15 cellular contexts compared by ENCODE assay signal in genomic region chr13:98274921-98275487, GRCh38.
A peak's percentile ranks its signal among the peaks of the same experiment; 100 is the strongest.
DNase-seq lines count a peak whose midpoint lies in the region; ATAC-seq and TF ChIP-seq lines count a peak whose summit lies in the region.
"Had no signal": no experiment of that assay in that cellular context is flagged by ENCODE, and none has a peak within 500 bp of the region (broad histone marks: within the 10 kb centered on the region; RNA-seq: fewer than 3 reads in every experiment).

No MANE protein-coding gene starts in this region.

- H2AFZ ChIP-seq in fibroblast of lung (ENCODE audit: low read length), result no peak overlapping the region
- H2AFZ ChIP-seq in neuron (ENCODE audit: low read depth, low read length), result peak overlapping the region; percentile 24

- no peak overlapping the region for H3K27ac Mint-ChIP-seq in CD4-positive, alpha-beta memory T cell
- H3K27ac Mint-ChIP-seq: activated naive CD8-positive, alpha-beta T cell; effector memory CD8-positive, alpha-beta T cell; naive thymus-derived CD4-positive, alpha-beta T cell had no signal

- peaks cover 10 to 11% of the 10 kb centered on the region in 2 donors for H3K27me3 Mint-ChIP-seq in CD4-positive, alpha-beta memory T cell
- H3K27me3 Mint-ChIP-seq: activated naive CD8-positive, alpha-beta T cell had no signal

- peaks cover 0 to 2% (median 0%) of the 10 kb centered on the region in 4 donors for H3K4me1 Mint-ChIP-seq in CD4-positive, alpha-beta memory T cell

- DNase-seq in HCEC 1CT (peak; percentile 9), SJCRH30 (peak in 1 of 2 experiments; percentile 32), fibroblast of lung (ENCODE audit: low read depth in 2 of 2) (peak; percentile 61 to 64), retina (no peak)
- DNase-seq in CD4-positive, alpha-beta memory T cell, result no peak
- DNase-seq: activated CD4-positive, alpha-beta T cell treated with anti-CD3 and anti-CD28 coated beads, Interleukin-2, amount 50 U/mL, for 4 hours; activated T-cell treated with anti-CD3 and anti-CD28 coated beads, Interleukin-2, amount 50 U/mL, for 4 hours; effector memory CD8-positive, alpha-beta T cell; naive thymus-derived CD4-positive, alpha-beta T cell had no signal

- H4K20me1 ChIP-seq in fibroblast of lung (ENCODE audit: control insufficient read depth, extremely low read depth, insufficient read depth, low read length), result no peaks in the 10 kb centered on the region

- no peak overlapping the region for H3K4me3 Mint-ChIP-seq in CD4-positive, alpha-beta memory T cell
- H3K4me3 Mint-ChIP-seq: activated naive CD8-positive, alpha-beta T cell; activated T-cell treated with anti-CD3 and anti-CD28 coated beads, Interleukin-2, amount 50 U/mL, for 4 hours; effector memory CD8-positive, alpha-beta T cell; naive thymus-derived CD4-positive, alpha-beta T cell had no signal

- no peak overlapping the region for H3K9ac ChIP-seq in fibroblast of lung (ENCODE audit: insufficient read depth, low read length)

- H3K4me3 ChIP-seq in SJCRH30 (no peak overlapping the region), fibroblast of lung (replicated peaks in 1 of 4; ENCODE audit: control extremely low read depth in 1 of 4, insufficient read depth in 1 of 4, low read depth in 3 of 4, low read length in 4 of 4) (no peak overlapping the region), neuron (ENCODE audit: low read length) (no peak overlapping the region)
- H3K4me3 ChIP-seq in CD4-positive, alpha-beta memory T cell (ENCODE audit: low read length in 2 of 2), result no peak overlapping the region
- H3K4me3 ChIP-seq: cardiac muscle cell had no signal

- ATAC-seq in HG03432 (IDR thresholded peaks at IDR 0.05; ENCODE audit: unreplicated experiment) (no peak), GM18873 (IDR thresholded peaks at IDR 0.05; ENCODE audit: low FRiP score, unreplicated experiment) (no peak)
- ATAC-seq: activated T-cell treated with anti-CD3 and anti-CD28 coated beads, Interleukin-2, amount 50 U/mL, for 4 hours; effector memory CD8-positive, alpha-beta T cell; foreskin keratinocyte; naive thymus-derived CD4-positive, alpha-beta T cell had no signal

- peak overlapping the region; percentile 36 for H3K4me2 ChIP-seq in fibroblast of lung (ENCODE audit: extremely low read depth, insufficient read depth, low read length)

- no peak for TF ChIP-seq CTCF in fibroblast of lung (conservative IDR thresholded peaks at IDR 0.05 in 1 of 2, IDR thresholded peaks at IDR 0.05 in 1 of 2; ENCODE audit: low read depth in 1 of 2, low read length in 2 of 2)

- intact Hi-C loops in CD4-positive, alpha-beta memory T cell (cut with micrococcal nuclease), result no loop called here

- H3K9me3 ChIP-seq in SJCRH30 (replicated peaks) (no peaks in the 10 kb centered on the region), fibroblast of lung (ENCODE audit: control insufficient read depth, insufficient read depth, low read depth, low read length) (no peaks in the 10 kb centered on the region), neuron (ENCODE audit: low read length) (no peaks in the 10 kb centered on the region)
- no peaks in the 10 kb centered on the region for H3K9me3 ChIP-seq in CD4-positive, alpha-beta memory T cell (ENCODE audit: control insufficient read depth in 1 of 2, low read length in 2 of 2)

- peaks cover 31% of the 10 kb centered on the region for H3K79me2 ChIP-seq in fibroblast of lung (ENCODE audit: control insufficient read depth, insufficient read depth, low read length)

- CTCF ChIA-PET in CD4-positive, alpha-beta memory T cell (lab: Charles Lee; ENCODE audit: partially characterized antibody), result no interaction called here

- H3K4me1 ChIP-seq in SJCRH30 (peaks cover 32% of the 10 kb centered on the region), fibroblast of lung (ENCODE audit: control insufficient read depth, extremely low read depth, insufficient read depth, low read length) (peaks cover 14% of the 10 kb centered on the region), neuron (ENCODE audit: insufficient read depth, low read length) (peaks cover 53% of the 10 kb centered on the region)
- no peaks in the 10 kb centered on the region for H3K4me1 ChIP-seq in CD4-positive, alpha-beta memory T cell (ENCODE audit: insufficient read depth, low read length)
- H3K4me1 ChIP-seq: foreskin keratinocyte had no signal

- H3K27me3 ChIP-seq in SJCRH30 (no peaks in the 10 kb centered on the region), fibroblast of lung (ENCODE audit: control insufficient read depth, insufficient read depth, low read length) (no peaks in the 10 kb centered on the region), neuron (ENCODE audit: insufficient read depth, low read length) (no peaks in the 10 kb centered on the region)
- H3K27me3 ChIP-seq in CD4-positive, alpha-beta memory T cell (ENCODE audit: insufficient read depth, low read length), result no peaks in the 10 kb centered on the region
- H3K27me3 ChIP-seq: cardiac muscle cell, foreskin keratinocyte had no signal

- H3K36me3 Mint-ChIP-seq in CD4-positive, alpha-beta memory T cell, result no peaks in the 10 kb centered on the region
- H3K36me3 Mint-ChIP-seq: activated naive CD8-positive, alpha-beta T cell; naive thymus-derived CD4-positive, alpha-beta T cell had no signal

- H3K27ac ChIP-seq in SJCRH30 (peak overlapping the region; percentile 35; the same call in 1 of the 2 replicates), fibroblast of lung (ENCODE audit: insufficient read depth, low read length) (no peak overlapping the region)
- H3K27ac ChIP-seq in CD4-positive, alpha-beta memory T cell (ENCODE audit: low read depth, low read length), result no peak overlapping the region
- H3K27ac ChIP-seq: foreskin keratinocyte had no signal

- POLR2A ChIA-PET in CD4-positive, alpha-beta memory T cell (lab: Charles Lee; ENCODE audit: partially characterized antibody), result no interaction called here

- H3K9me3 Mint-ChIP-seq in CD4-positive, alpha-beta memory T cell, result no peaks in the 10 kb centered on the region
- H3K9me3 Mint-ChIP-seq: activated T-cell treated with anti-CD3 and anti-CD28 coated beads, Interleukin-2, amount 50 U/mL, for 4 hours; effector memory CD8-positive, alpha-beta T cell; naive thymus-derived CD4-positive, alpha-beta T cell had no signal

- H3K36me3 ChIP-seq in SJCRH30, result no peaks in the 10 kb centered on the region
- H3K36me3 ChIP-seq in fibroblast of lung (ENCODE audit: control insufficient read depth, insufficient read depth, low read length), result no peaks in the 10 kb centered on the region
- H3K36me3 ChIP-seq in neuron (ENCODE audit: insufficient read depth, low read length), result no peaks in the 10 kb centered on the region
- no peaks in the 10 kb centered on the region for H3K36me3 ChIP-seq in CD4-positive, alpha-beta memory T cell (ENCODE audit: insufficient read depth, low read length)
- H3K36me3 ChIP-seq: cardiac muscle cell had no signal

Comparison
In these comparisons a context has a peak if more than half of its experiments do, and no peak if none do; other contexts are left out.
1. DNase-seq: peak in HCEC 1CT (single experiment) and fibroblast of lung (2 of 2); none in CD4-positive, alpha-beta memory T cell (0 of 5) and retina (single experiment).